In genomic region chr10:86729677-86730076, GRCh38 we compare ENCODE assay signal across 18 cellular contexts.
"Had no signal": no experiment of that assay in that cellular context is flagged by ENCODE, and none has a peak within 500 bp of the region (broad histone marks: within the 10 kb centered on the region; RNA-seq: fewer than 3 reads in every experiment).

No MANE protein-coding gene starts in this region.

- H3K9me3 Mint-ChIP-seq: activated B cell treated with CpG ODN at 0.5 μM for 24 hours; activated CD4-positive, alpha-beta T cell treated with anti-CD3 and anti-CD28 coated beads, Interleukin-2, amount 10 ng/mL, durations not matched to agents 24 days and 14 days; activated T-cell treated with anti-CD3 and anti-CD28 coated beads, Interleukin-2, amount 50 U/mL, for 72 hours; nephron progenitor cell; T-helper 2 cell treated with Interferon-gamma antibody and Interleukin-4, amounts not matched to agents 5 μg/mL and 100 μg/mL, for 36 hours had no signal

- H3K4me3 ChIP-seq: body of pancreas, prostate gland, vagina had no signal

- H3K4me1 ChIP-seq: prostate gland, vagina had no signal

- H3K27ac ChIP-seq: body of pancreas, vagina had no signal

- DNase-seq: activated B cell treated with CpG ODN at 0.5 μM for 24 hours; activated CD4-positive, alpha-beta T cell treated with anti-CD3 and anti-CD28 coated beads, Interleukin-2, amount 10 ng/mL, durations not matched to agents 24 days and 14 days; activated CD8-positive, alpha-beta memory T cell treated with anti-CD3 and anti-CD28 coated beads, Interleukin-2, amount 50 U/mL, for 4 hours; activated CD8-positive, alpha-beta T cell treated with anti-CD3 and anti-CD28 coated beads, Interleukin-2, amount 10 ng/mL, durations not matched to agents 7 days and 5 days; activated gamma-delta T cell; activated T-cell treated with anti-CD3 and anti-CD28 coated beads, Interleukin-2, amount 50 U/mL, for 72 hours; amniotic stem cell; cerebellar nuclear complex; effector CD8-positive, alpha-beta T cell; hippocampal formation; nephron progenitor cell; stimulated activated CD4-positive, alpha-beta T cell treated with anti-CD3 and anti-CD28 coated beads, Interleukin-2, amount 100 ng/mL, for 48 hours; stimulated activated naive CD4-positive, alpha-beta T cell had no signal

- H3K27me3 ChIP-seq: body of pancreas, vagina had no signal

- H3K27ac Mint-ChIP-seq: activated B cell treated with CpG ODN at 0.5 μM for 24 hours; activated CD4-positive, alpha-beta T cell treated with anti-CD3 and anti-CD28 coated beads, Interleukin-2, amount 10 ng/mL, durations not matched to agents 24 days and 14 days; activated CD8-positive, alpha-beta T cell treated with anti-CD3 and anti-CD28 coated beads, Interleukin-2, amount 10 ng/mL, durations not matched to agents 7 days and 5 days; activated naive CD8-positive, alpha-beta T cell; activated T-cell treated with anti-CD3 and anti-CD28 coated beads, Interleukin-2, amount 50 U/mL, for 72 hours; nephron progenitor cell; T-helper 2 cell treated with Interferon-gamma antibody and Interleukin-4, amounts not matched to agents 5 μg/mL and 100 μg/mL, for 36 hours had no signal

- H3K36me3 Mint-ChIP-seq: activated naive CD8-positive, alpha-beta T cell had no signal

- H3K9me3 ChIP-seq: body of pancreas, prostate gland, vagina had no signal

- H3K4me1 Mint-ChIP-seq: activated B cell treated with CpG ODN at 0.5 μM for 24 hours; activated CD4-positive, alpha-beta T cell treated with anti-CD3 and anti-CD28 coated beads, Interleukin-2, amount 10 ng/mL, durations not matched to agents 24 days and 14 days had no signal

- ATAC-seq: activated CD8-positive, alpha-beta T cell treated with anti-CD3 and anti-CD28 coated beads, Interleukin-2, amount 10 ng/mL, durations not matched to agents 7 days and 5 days; activated T-cell treated with anti-CD3 and anti-CD28 coated beads, Interleukin-2, amount 50 U/mL, for 72 hours; body of pancreas had no signal

- H3K36me3 ChIP-seq: prostate gland, vagina had no signal

- H3K27me3 Mint-ChIP-seq: activated naive CD8-positive, alpha-beta T cell had no signal

- H3K4me3 Mint-ChIP-seq: activated B cell treated with CpG ODN at 0.5 μM for 24 hours; activated CD4-positive, alpha-beta T cell treated with anti-CD3 and anti-CD28 coated beads, Interleukin-2, amount 10 ng/mL, durations not matched to agents 24 days and 14 days; activated CD8-positive, alpha-beta T cell treated with anti-CD3 and anti-CD28 coated beads, Interleukin-2, amount 10 ng/mL, durations not matched to agents 7 days and 5 days; activated naive CD8-positive, alpha-beta T cell; activated T-cell treated with anti-CD3 and anti-CD28 coated beads, Interleukin-2, amount 50 U/mL, for 72 hours; nephron progenitor cell; T-helper 2 cell treated with Interferon-gamma antibody and Interleukin-4, amounts not matched to agents 5 μg/mL and 100 μg/mL, for 36 hours had no signal
